10 cellular contexts compared by ENCODE assay signal in the genomic region with DNA sequence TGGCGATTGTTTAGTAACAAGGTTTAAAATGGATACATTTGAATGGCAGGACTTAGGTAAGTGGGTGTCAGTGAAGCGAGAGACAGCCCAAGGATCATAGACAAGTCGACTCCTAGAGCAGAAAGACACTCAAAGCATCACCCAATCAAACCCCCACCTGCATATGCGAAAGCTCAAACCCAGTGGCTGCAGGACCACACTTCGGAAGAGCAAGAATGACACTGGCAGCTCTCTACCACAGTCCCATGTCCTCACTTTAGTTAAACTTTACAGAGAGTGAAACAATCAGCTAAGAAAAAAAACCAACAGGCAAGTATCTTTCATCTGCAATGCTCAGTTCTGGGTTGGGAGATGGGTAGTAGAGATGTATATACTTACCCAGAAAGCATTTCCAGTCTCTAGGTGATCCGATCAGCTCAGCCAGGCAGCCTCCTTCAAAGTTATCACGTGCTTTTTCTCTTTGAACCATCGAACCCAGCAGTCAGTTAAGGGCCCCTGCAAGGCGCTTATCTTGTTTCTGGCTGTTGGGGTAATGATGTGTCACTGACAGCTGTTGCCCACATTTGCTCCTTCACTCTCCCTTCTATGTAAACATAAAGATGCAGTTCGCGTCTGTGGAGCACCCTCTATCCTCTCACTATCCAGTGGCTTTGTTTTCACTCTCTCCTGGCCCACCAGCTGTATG.
DNase-seq lines count a peak whose midpoint lies in the region; ATAC-seq lines count a peak whose summit lies in the region.
"Had no signal": no experiment of that assay in that cellular context is flagged by ENCODE, and none has a peak within 500 bp of the region (broad histone marks: within the 10 kb centered on the region; RNA-seq: fewer than 3 reads in every experiment).

No MANE protein-coding gene starts in this region.

- H3K36me3 Mint-ChIP-seq in activated naive CD4-positive, alpha-beta T cell treated with anti-CD3 and anti-CD28 coated beads for 36 hours (ENCODE audit: low read depth): no peaks in the 10 kb centered on the region

- ATAC-seq in stimulated activated naive CD8-positive, alpha-beta T cell treated with anti-CD3 and anti-CD28 coated beads, Interleukin-15, amount 100 ng/mL, for 72 hours: peak; percentile 43
- ATAC-seq in GM21390 (IDR thresholded peaks at IDR 0.05; ENCODE audit: unreplicated experiment): no peak
- no peak for ATAC-seq in HG03460 (IDR thresholded peaks at IDR 0.05; ENCODE audit: unreplicated experiment)
- ATAC-seq: T-helper 17 cell had no signal

- CTCF ChIA-PET in activated naive CD4-positive, alpha-beta T cell treated with anti-CD3 and anti-CD28 coated beads for 36 hours (lab: Charles Lee): interaction anchor here (0.6 to 1.5 kb wide), 2 partner anchors 9 to 336 kb away, joined by 3 to 4 read pairs; no protein-coding TSS in a partner anchor

- peaks cover 8% of the 10 kb centered on the region for H3K27me3 Mint-ChIP-seq in activated naive CD4-positive, alpha-beta T cell treated with anti-CD3 and anti-CD28 coated beads for 36 hours (ENCODE audit: low read depth)
- H3K27me3 Mint-ChIP-seq in stimulated activated naive CD8-positive, alpha-beta T cell treated with anti-CD3 and anti-CD28 coated beads, Interleukin-15, amount 100 ng/mL, for 72 hours: peaks cover 40% of the 10 kb centered on the region
- H3K27me3 Mint-ChIP-seq: T-helper 17 cell had no signal

- intact Hi-C loops in activated naive CD4-positive, alpha-beta T cell treated with anti-CD3 and anti-CD28 coated beads for 36 hours (cut with micrococcal nuclease): no loop called here

- no peaks in the 10 kb centered on the region for H3K9me3 Mint-ChIP-seq in activated naive CD4-positive, alpha-beta T cell treated with anti-CD3 and anti-CD28 coated beads for 36 hours
- no peaks in the 10 kb centered on the region for H3K9me3 Mint-ChIP-seq in stimulated activated naive CD8-positive, alpha-beta T cell treated with anti-CD3 and anti-CD28 coated beads, Interleukin-15, amount 100 ng/mL, for 72 hours

- no peak overlapping the region for H3K27ac Mint-ChIP-seq in activated naive CD4-positive, alpha-beta T cell treated with anti-CD3 and anti-CD28 coated beads for 36 hours
- H3K27ac Mint-ChIP-seq in stimulated activated naive CD8-positive, alpha-beta T cell treated with anti-CD3 and anti-CD28 coated beads, Interleukin-15, amount 100 ng/mL, for 72 hours: no peak overlapping the region
- H3K27ac Mint-ChIP-seq: T-helper 17 cell had no signal

- no peak overlapping the region for H3K4me3 Mint-ChIP-seq in activated naive CD4-positive, alpha-beta T cell treated with anti-CD3 and anti-CD28 coated beads for 36 hours
- no peak overlapping the region for H3K4me3 Mint-ChIP-seq in stimulated activated naive CD8-positive, alpha-beta T cell treated with anti-CD3 and anti-CD28 coated beads, Interleukin-15, amount 100 ng/mL, for 72 hours
- H3K4me3 Mint-ChIP-seq: T-helper 17 cell had no signal

- DNase-seq in activated naive CD4-positive, alpha-beta T cell treated with anti-CD3 and anti-CD28 coated beads for 36 hours: peak; percentile 18
- DNase-seq in activated naive CD4-positive, alpha-beta T cell treated with Interleukin-2 at 50 U/mL for 16 hours: no peak
- DNase-seq in NCI-H345 (lab: John Stamatoyannopoulos, UW) (peak; percentile 90), germinal center (ENCODE audit: low spot score) (no peak)
- DNase-seq in activated CD8-positive, alpha-beta memory T cell treated with anti-CD3 and anti-CD28 coated beads, Interleukin-2, amount 50 U/mL, for 48 hours: peak; percentile 48
- DNase-seq in stimulated activated naive CD8-positive, alpha-beta T cell treated with anti-CD3 and anti-CD28 coated beads, Interleukin-15, amount 100 ng/mL, for 72 hours: no peak
- DNase-seq: EL, T-helper 17 cell had no signal

- H3K4me1 Mint-ChIP-seq in activated naive CD4-positive, alpha-beta T cell treated with anti-CD3 and anti-CD28 coated beads for 36 hours (ENCODE audit: low read depth): peaks cover 17% of the 10 kb centered on the region
- H3K4me1 Mint-ChIP-seq in stimulated activated naive CD8-positive, alpha-beta T cell treated with anti-CD3 and anti-CD28 coated beads, Interleukin-15, amount 100 ng/mL, for 72 hours: peaks cover 39% of the 10 kb centered on the region

Comparison
In these comparisons a context has a peak if more than half of its experiments do, and no peak if none do; other contexts are left out.
1. DNase-seq: peak in activated naive CD4-positive, alpha-beta T cell treated with anti-CD3 and anti-CD28 coated beads for 36 hours (single experiment), NCI-H345 (single experiment) and activated CD8-positive, alpha-beta memory T cell treated with anti-CD3 and anti-CD28 coated beads, Interleukin-2, amount 50 U/mL, for 48 hours (single experiment); none in activated naive CD4-positive, alpha-beta T cell treated with Interleukin-2 at 50 U/mL for 16 hours (single experiment), stimulated activated naive CD8-positive, alpha-beta T cell treated with anti-CD3 and anti-CD28 coated beads, Interleukin-15, amount 100 ng/mL, for 72 hours (0 of 2) and germinal center (single experiment).